8 cellular contexts compared by ENCODE assay signal in the genomic region with DNA sequence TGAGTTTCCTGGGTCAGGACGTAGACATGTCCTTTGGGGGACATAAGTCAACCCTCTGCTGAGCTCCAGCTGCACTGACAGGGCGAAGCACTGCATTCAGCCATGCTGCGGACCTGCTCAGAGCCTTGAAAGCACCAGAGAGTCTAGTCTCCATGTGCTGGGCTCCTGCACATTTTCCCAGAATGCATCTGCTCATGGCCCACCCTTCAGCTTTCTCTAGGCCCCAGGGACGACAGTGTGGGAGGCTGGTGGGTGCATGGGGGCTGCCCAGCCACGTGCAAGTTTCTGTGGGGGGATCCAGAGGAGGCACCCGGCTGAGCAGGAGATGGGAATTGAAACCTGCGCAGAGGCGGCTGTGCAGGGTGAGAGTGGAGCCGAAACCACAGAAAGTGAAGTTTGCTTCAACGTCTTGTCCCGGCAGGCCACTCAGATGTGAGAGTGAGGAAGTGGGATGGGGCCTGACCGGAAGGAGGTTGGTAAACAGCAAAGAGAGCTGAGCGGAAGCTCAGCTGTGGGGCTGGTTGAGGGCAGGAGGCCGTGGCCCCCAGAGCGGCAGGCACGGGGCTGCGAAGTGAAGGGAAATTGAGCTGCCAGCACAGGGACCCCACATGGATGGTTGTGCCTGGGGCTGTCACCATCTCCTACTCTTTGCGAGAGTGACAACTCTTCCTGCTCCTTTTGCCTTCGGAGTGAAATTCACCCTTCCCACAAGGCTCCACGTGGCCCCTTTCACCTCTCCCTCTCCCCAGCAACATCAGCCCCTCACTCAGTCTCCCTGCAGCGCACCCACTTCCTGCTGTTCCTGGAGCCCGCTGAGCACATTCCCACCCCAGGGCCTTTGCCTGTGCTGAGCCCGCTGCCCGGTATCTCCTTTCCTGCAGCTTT. TPM values are rescaled to one million over a fixed set of nuclear protein-coding genes. Genes with fewer than 3 reads are reported as not detected.
DNase-seq lines count a peak whose midpoint lies in the region; ATAC-seq, FAIRE-seq and TF ChIP-seq lines count a peak whose summit lies in the region.

No MANE protein-coding gene starts in this region.

- H3K4me1 ChIP-seq in RWPE2 (ENCODE audit: insufficient read depth, poor library complexity, severe bottlenecking) (no peaks in the 10 kb centered on the region), GM12878 (ENCODE audit: control insufficient read depth, insufficient read depth, low read length) (peaks cover 46% of the 10 kb centered on the region), gastrocnemius medialis (no peaks in the 10 kb centered on the region), GM23338 (ENCODE audit: insufficient read depth) (no peaks in the 10 kb centered on the region)

- H3K4me3 Mint-ChIP-seq in GM23338 = no peak overlapping the region

- H3K4me3 ChIP-seq in RWPE2 (ENCODE audit: severe bottlenecking) = no peak overlapping the region
- peak overlapping the region; percentile 23; the same call in 1 of the 2 replicates for H3K4me3 ChIP-seq in GM12878
- H3K4me3 ChIP-seq in gastrocnemius medialis = no peak overlapping the region
- H3K4me3 ChIP-seq in GM23338 = no peak overlapping the region

- H3K79me2 ChIP-seq in GM12878 (ENCODE audit: control insufficient read depth, insufficient read depth, low read length) (no peaks in the 10 kb centered on the region), GM23338 (replicated peaks; ENCODE audit: insufficient read depth) (no peaks in the 10 kb centered on the region)

- H3K27me3 ChIP-seq in RWPE2 (ENCODE audit: insufficient read depth, poor library complexity, severe bottlenecking) (no peaks in the 10 kb centered on the region), GM12878 (replicated peaks in 1 of 2; ENCODE audit: control insufficient read depth in 2 of 2, insufficient read depth in 2 of 2, low read length in 1 of 2) (no peaks in the 10 kb centered on the region), gastrocnemius medialis (peaks cover 0 to 11% (median 7%) of the 10 kb centered on the region in 3 donors), GM23338 (ENCODE audit: insufficient read depth) (no peaks in the 10 kb centered on the region)

- H2AFZ ChIP-seq in GM12878 (ENCODE audit: control insufficient read depth, low read depth, low read length) = peak overlapping the region; percentile 71
- H2AFZ ChIP-seq in GM23338 = no peak overlapping the region

- no TSS peak for BruUV-seq in GM12878 (replicated peaks; lab: Mats Ljungman, UMichigan)

- no peaks in the 10 kb centered on the region; the same call in 2 of the 3 replicates for H3K9me3 Mint-ChIP-seq in GM23338

- intact Hi-C loops in GM12878 (cut with micrococcal nuclease; ENCODE audit: unreplicated experiment) = no loop called here
- intact Hi-C loops in gastrocnemius medialis (cut with DNase I; ENCODE audit: low total_unique reads) = no loop called here

- H3K36me3 ChIP-seq in RWPE2 (ENCODE audit: low read depth) = peaks cover 7% of the 10 kb centered on the region
- H3K36me3 ChIP-seq in GM12878 (ENCODE audit: control insufficient read depth in 2 of 2, insufficient read depth in 2 of 2, low read length in 1 of 2) = no peaks in the 10 kb centered on the region; a peak in 1 of 4 replicates
- H3K36me3 ChIP-seq in gastrocnemius medialis = peaks cover 0 to 6% of the 10 kb centered on the region in 2 donors
- no peaks in the 10 kb centered on the region for H3K36me3 ChIP-seq in GM23338 (ENCODE audit: insufficient read depth)

- RAD21 ChIA-PET in GM12878 (lab: Charles Lee; ENCODE audit: unreplicated experiment) = interaction anchor here (0.6 to 2.9 kb wide), 7 partner anchors 10 to 233 kb away, joined by 3 to 14 read pairs (median 3); a partner anchor contains a TSS

- peaks cover 3% of the 10 kb centered on the region; the same call in 1 of the 2 replicates for H3F3A ChIP-seq in GM23338 (replicated peaks; ENCODE audit: low read depth)

- 2% methylated on average over 24 of the region's 24 CpGs for WGBS in GM12878 (ENCODE audit: insufficient coverage, insufficient replicate concordance, low lambda C conversion rate, missing lambda C conversion rate)

- POLR2A ChIA-PET in GM12878 (lab: Charles Lee) = interaction anchor here (0.5 to 4.3 kb wide), 5 partner anchors 11 to 253 kb away, joined by 3 to 33 read pairs (median 4); a partner anchor contains a TSS

- peak; percentile 18; the same call in 1 of the 2 replicates for TF ChIP-seq RAD21 in GM12878 (IDR thresholded peaks at IDR 0.05; ENCODE audit: insufficient read depth, low read depth, low read length)

- peak; percentile 58 to 82 for TF ChIP-seq EP300 in GM12878 (IDR thresholded peaks at IDR 0.05; ENCODE audit: borderline replicate concordance in 1 of 2, control insufficient read depth in 1 of 2, low read depth in 2 of 2, low read length in 2 of 2)

- TF ChIP-seq POLR2A in GM12878 (IDR thresholded peaks at IDR 0.05; ENCODE audit: low read depth, low read length) (peak; percentile 82), gastrocnemius medialis (IDR thresholded peaks at IDR 0.05) (no peak), erythroblast (IDR thresholded peaks at IDR 0.05; ENCODE audit: low read length) (no peak)

- H3K36me3 Mint-ChIP-seq in GM23338 (ENCODE audit: low read depth) = peaks cover 10% of the 10 kb centered on the region; the same call in 2 of the 3 replicates

- H4K20me1 ChIP-seq in GM12878 (ENCODE audit: control insufficient read depth, insufficient read depth) = no peaks in the 10 kb centered on the region
- H4K20me1 ChIP-seq in GM23338 (replicated peaks; ENCODE audit: insufficient read depth) = no peaks in the 10 kb centered on the region

- SMC1A ChIA-PET in GM12878 (lab: Charles Lee; ENCODE audit: uncharacterized antibody, unreplicated experiment) = interaction anchor here (0.6 to 3.6 kb wide), 5 partner anchors 11 to 330 kb away, joined by 3 to 15 read pairs (median 3); a partner anchor contains a TSS

- FAIRE-seq in GM12878 (lab: Jason Lieb, UNC) = peak; percentile 99

- in situ Hi-C loops in GM12878 (cut with MboI) = no loop called here
- in situ Hi-C loops in gastrocnemius medialis (cut with MboI; ENCODE audit: low sequenced_read_pairs in 4 of 4) = no loop called here

- H3K9ac ChIP-seq in GM12878 (ENCODE audit: control insufficient read depth, insufficient read depth, low read length) = peak overlapping the region; percentile 78

- H3K9me2 ChIP-seq in GM23338 (ENCODE audit: insufficient read depth) = no peaks in the 10 kb centered on the region

- H3K27me3 Mint-ChIP-seq in GM23338 (ENCODE audit: insufficient read depth, low read depth, poor library complexity) = peaks cover 18% of the 10 kb centered on the region

- H3K4me1 Mint-ChIP-seq in GM23338 = no peaks in the 10 kb centered on the region

- DNase-seq in RWPE2 (ENCODE audit: low spot score) = no peak
- peak; percentile 92 for DNase-seq in GM12878 (ENCODE audit: low read depth, low spot score)
- DNase-seq in gastrocnemius medialis = peak; percentile 31 to 48
- no peak for DNase-seq in GM23338 (ENCODE audit: low spot score)
- DNase-seq in erythroblast (lab: John Stamatoyannopoulos, UW) = no peak
- DNase-seq in effector CD8-positive, alpha-beta T cell (lab: John Stamatoyannopoulos, UW) = no peak

- ATAC-seq in GM19023 (IDR thresholded peaks at IDR 0.05; ENCODE audit: unreplicated experiment) (peak; percentile 76), HG02943 (IDR thresholded peaks at IDR 0.05; ENCODE audit: low read depth, unreplicated experiment) (peak; percentile 87), RWPE2 (ENCODE audit: low read depth) (peak; percentile 13; the same call in 2 of the 3 replicates), GM12878 (peak; percentile 92), gastrocnemius medialis (peak in 1 of 2 donors; percentile 51), GM23338 (no peak)

- no peak for TF ChIP-seq CTCF in RWPE2 (IDR thresholded peaks at IDR 0.05; ENCODE audit: poor library complexity, severe bottlenecking)
- no peak for TF ChIP-seq CTCF in GM12878 (IDR thresholded peaks at IDR 0.05 in 2 of 3, conservative IDR thresholded peaks at IDR 0.05 in 1 of 3; ENCODE audit: control insufficient read depth in 2 of 3, extremely low read depth in 1 of 3, insufficient read depth in 1 of 3, low read depth in 3 of 3, low read length in 3 of 3)
- no peak for TF ChIP-seq CTCF in gastrocnemius medialis (IDR thresholded peaks at IDR 0.05 in 4 of 5, conservative IDR thresholded peaks at IDR 0.05 in 1 of 5)
- TF ChIP-seq CTCF in GM23338 (conservative IDR thresholded peaks at IDR 0.05; ENCODE audit: low read depth in 2 of 2) = no peak

- CTCF ChIA-PET in GM12878 (lab: Yijun Ruan, JAX) = interaction anchor here (0.7 to 4.0 kb wide), 8 partner anchors 12 to 111 kb away, joined by 3 to 19 read pairs (median 4); a partner anchor contains a TSS

- H3K9me3 ChIP-seq in RWPE2 (ENCODE audit: severe bottlenecking) (peaks cover 4% of the 10 kb centered on the region), GM12878 (replicated peaks; ENCODE audit: control insufficient read depth, insufficient read depth, low read length) (peaks cover under 1% of the 10 kb centered on the region; the same call in 2 of the 3 replicates), gastrocnemius medialis (no peaks in the 10 kb centered on the region)

- H3K27ac ChIP-seq in RWPE2 (ENCODE audit: poor library complexity, severe bottlenecking) (no peak overlapping the region), GM12878 (ENCODE audit: control insufficient read depth, insufficient read depth) (peak overlapping the region; percentile 95), gastrocnemius medialis (peak overlapping the region in 1 of 4 donors; percentile 41), GM23338 (ENCODE audit: low read depth) (no peak overlapping the region)

- H3K27ac Mint-ChIP-seq in GM23338 = no peak overlapping the region

- H3K4me2 ChIP-seq in GM12878 (ENCODE audit: control insufficient read depth, insufficient read depth) (peak overlapping the region; percentile 97), GM23338 (no peak overlapping the region)

RNA-seq across cellular contexts. Expression of a gene that starts 11.8 kb away (rescaled TPM):
- total RNA-seq in GM12878 (2013; cell fraction: nucleolus; rRNA removed) = 26.8 and 30.3 TPM in 2 replicates
- total RNA-seq in GM12878 (2014; rRNA removed) (74.9 and 89.3 TPM in 2 replicates), GM12878 (2014; rRNA removed; fragmentation: Illumina TruSeq; extraction: Trizol) (37.4 and 41.5 TPM in 2 replicates), GM12878 (2021) (132 TPM in 2 replicates), gastrocnemius medialis (10 to 100 TPM; 22.1 to 25.1 (median 23.4) TPM)
- polyA plus RNA-seq in GM12878 (2011; ENCODE audit: low read depth) = 26.0 TPM
- polyA plus RNA-seq in GM12878 (2011; rRNA removed) (14.9 and 32.6 TPM in 2 replicates), GM12878 (2014; fragmentation: Illumina TruSeq; extraction: Trizol) (18.2 and 44.1 TPM in 2 replicates), GM12878 (2014; fragmentation: Nextera tagmentation; extraction: Ambion mirVana) (1 to 10 TPM; 1.4 to 8.6 TPM), GM12878 (2014; rRNA removed) (136 and 139 TPM in 2 replicates), GM12878 (2016; fragmentation: Nextera tagmentation; extraction: Ambion mirVana) (100 to 1,000 TPM; 101 to 114 TPM), GM23338 (2016; fragmentation: Nextera tagmentation; extraction: Ambion mirVana) (56.9 and 62.2 TPM in 2 replicates)
- 54.2 and 80.4 TPM in 2 replicates for polyA plus RNA-seq in GM12878 (2011; cell fraction: cytosol; rRNA removed)
- 63.6 and 66.2 TPM in 2 replicates for polyA plus RNA-seq in GM12878 (2011; cell fraction: nucleus; rRNA removed)
- 74.7 and 91.6 TPM in 2 replicates for polyA plus RNA-seq in GM12878 (2012)
- 25.2 and 56.2 TPM in 2 replicates for polyA minus RNA-seq in GM12878 (2011; rRNA and poly(A)+ RNA removed)
- polyA minus RNA-seq in GM12878 (2011; cell fraction: cytosol; rRNA and poly(A)+ RNA removed) = 20.8 and 36.4 TPM in 2 replicates
- 18.1 and 28.7 TPM in 2 replicates for polyA minus RNA-seq in GM12878 (2011; cell fraction: nucleus; rRNA and poly(A)+ RNA removed)
- total RNA-seq in GM23338 (2014; rRNA removed; shearing (Covaris generic)) = 55.4 and 63.5 TPM in 2 replicates

RNA-seq across cellular contexts. Expression of a gene that starts 32.2 kb away (rescaled TPM):
- 46.9 and 53.4 TPM in 2 replicates for total RNA-seq in GM12878 (2013; cell fraction: nucleolus; rRNA removed)
- 24.4 and 30.4 TPM in 2 replicates for total RNA-seq in GM12878 (2014; rRNA removed)
- 16.4 and 17.0 TPM in 2 replicates for total RNA-seq in GM12878 (2014; rRNA removed; fragmentation: Illumina TruSeq; extraction: Trizol)
- 40.5 and 44.7 TPM in 2 replicates for total RNA-seq in GM12878 (2021)
- polyA plus RNA-seq in GM12878 (2011; ENCODE audit: low read depth) = 14.5 TPM
- polyA plus RNA-seq in GM12878 (2011; rRNA removed) = 40.4 and 78.8 TPM in 2 replicates
- polyA plus RNA-seq in GM12878 (2011; cell fraction: cytosol; rRNA removed) = 61.6 and 90.8 TPM in 2 replicates
- 168 and 200 TPM in 2 replicates for polyA plus RNA-seq in GM12878 (2011; cell fraction: nucleus; rRNA removed)
- polyA plus RNA-seq in GM12878 (2012) = 23.4 and 37.5 TPM in 2 replicates
- 31.4 and 35.7 TPM in 2 replicates for polyA plus RNA-seq in GM12878 (2014; fragmentation: Illumina TruSeq; extraction: Trizol)
- polyA plus RNA-seq in GM12878 (2014; fragmentation: Nextera tagmentation; extraction: Ambion mirVana) = 1 to 10 TPM; 1.2 to 3.5 TPM
- 41.8 and 44.3 TPM in 2 replicates for polyA plus RNA-seq in GM12878 (2014; rRNA removed)
- polyA plus RNA-seq in GM12878 (2016; fragmentation: Nextera tagmentation; extraction: Ambion mirVana) = 10 to 100 TPM; 22.3 to 29.2 TPM
- 54.4 and 74.8 TPM in 2 replicates for polyA minus RNA-seq in GM12878 (2011; rRNA and poly(A)+ RNA removed)
- polyA minus RNA-seq in GM12878 (2011; cell fraction: cytosol; rRNA and poly(A)+ RNA removed) = 23.5 and 29.9 TPM in 2 replicates
- 17.7 and 32.1 TPM in 2 replicates for polyA minus RNA-seq in GM12878 (2011; cell fraction: nucleus; rRNA and poly(A)+ RNA removed)
- 10 to 100 TPM; 16.6 to 33.2 (median 27.5) TPM for total RNA-seq in gastrocnemius medialis
- 52.0 and 63.4 TPM in 2 replicates for total RNA-seq in GM23338 (2014; rRNA removed; shearing (Covaris generic))
- polyA plus RNA-seq in GM23338 (2016; fragmentation: Nextera tagmentation; extraction: Ambion mirVana) = 16.1 and 18.2 TPM in 2 replicates

RNA-seq across cellular contexts. Expression of a gene that starts 52.9 kb away (rescaled TPM):
- 9.5 and 10.5 TPM in 2 replicates for total RNA-seq in GM12878 (2013; cell fraction: nucleolus; rRNA removed)
- total RNA-seq in GM12878 (2014; rRNA removed) = 1.3 and 2.3 TPM in 2 replicates
- total RNA-seq in GM12878 (2014; rRNA removed; fragmentation: Illumina TruSeq; extraction: Trizol) = 0.55 and 0.72 TPM in 2 replicates
- 2.3 and 2.8 TPM in 2 replicates for total RNA-seq in GM12878 (2021)
- polyA plus RNA-seq in GM12878 (2011; ENCODE audit: low read depth) = 1.2 TPM
- 0.79 and 1.8 TPM in 2 replicates for polyA plus RNA-seq in GM12878 (2011; rRNA removed)
- 2.8 and 4.1 TPM in 2 replicates for polyA plus RNA-seq in GM12878 (2011; cell fraction: cytosol; rRNA removed)
- 8.1 and 9.0 TPM in 2 replicates for polyA plus RNA-seq in GM12878 (2011; cell fraction: nucleus; rRNA removed)
- 3.9 and 4.0 TPM in 2 replicates for polyA plus RNA-seq in GM12878 (2012)
- polyA plus RNA-seq in GM12878 (2014; fragmentation: Illumina TruSeq; extraction: Trizol) = 0.35 and 0.68 TPM in 2 replicates
- under 1 TPM; 0.11 to 0.31 TPM for polyA plus RNA-seq in GM12878 (2014; fragmentation: Nextera tagmentation; extraction: Ambion mirVana)
- 1.7 and 2.6 TPM in 2 replicates for polyA plus RNA-seq in GM12878 (2014; rRNA removed)
- polyA plus RNA-seq in GM12878 (2016; fragmentation: Nextera tagmentation; extraction: Ambion mirVana) = 1 to 10 TPM; 1.0 to 1.4 TPM
- polyA minus RNA-seq in GM12878 (2011; rRNA and poly(A)+ RNA removed) = 0.88 and 2.7 TPM in 2 replicates
- 1.5 and 2.3 TPM in 2 replicates for polyA minus RNA-seq in GM12878 (2011; cell fraction: cytosol; rRNA and poly(A)+ RNA removed)
- polyA minus RNA-seq in GM12878 (2011; cell fraction: nucleus; rRNA and poly(A)+ RNA removed) = 1.2 and 3.1 TPM in 2 replicates
- total RNA-seq in gastrocnemius medialis = 10 to 100 TPM; 20.7 to 53.8 (median 43.7) TPM
- total RNA-seq in GM23338 (2014; rRNA removed; shearing (Covaris generic)) = 9.3 and 11.6 TPM in 2 replicates
- 2.1 and 3.5 TPM in 2 replicates for polyA plus RNA-seq in GM23338 (2016; fragmentation: Nextera tagmentation; extraction: Ambion mirVana)

Comparison
In these comparisons a context has a peak if more than half of its experiments do, and no peak if none do; other contexts are left out.
1. DNase-seq: peak in GM12878 (single experiment) and gastrocnemius medialis (2 of 2); none in RWPE2 (single experiment), GM23338 (single experiment), erythroblast (0 of 2) and effector CD8-positive, alpha-beta T cell (single experiment).